Comparison of ENCODE assay signal across 12 cellular contexts in genomic region chr4:183821090-183821853, GRCh38.
"Had no signal": no experiment of that assay in that cellular context is flagged by ENCODE, and none has a peak within 500 bp of the region (broad histone marks: within the 10 kb centered on the region; RNA-seq: fewer than 3 reads in every experiment).

No MANE protein-coding gene starts in this region.

- H3K27ac Mint-ChIP-seq: activated CD8-positive, alpha-beta T cell treated with anti-CD3 and anti-CD28 coated beads, Interleukin-2, amount 10 ng/mL, durations not matched to agents 7 days and 5 days; activated naive CD8-positive, alpha-beta T cell treated with anti-CD3 and anti-CD28 coated beads, Interleukin-2, amount 50 U/mL, for 24 hours; T-cell had no signal

- H3K36me3 Mint-ChIP-seq: T-cell had no signal

- H3K4me3 Mint-ChIP-seq: activated CD8-positive, alpha-beta T cell treated with anti-CD3 and anti-CD28 coated beads, Interleukin-2, amount 10 ng/mL, durations not matched to agents 7 days and 5 days; activated naive CD8-positive, alpha-beta T cell treated with anti-CD3 and anti-CD28 coated beads, Interleukin-2, amount 50 U/mL, for 24 hours; T-cell had no signal

- H3K4me1 ChIP-seq: gastrocnemius medialis had no signal

- H3K9me3 Mint-ChIP-seq: activated naive CD8-positive, alpha-beta T cell treated with anti-CD3 and anti-CD28 coated beads, Interleukin-2, amount 50 U/mL, for 24 hours had no signal

- H3K27ac ChIP-seq: gastrocnemius medialis, thyroid gland, WERI-Rb-1 had no signal

- H3K9me3 ChIP-seq: gastrocnemius medialis, thyroid gland had no signal

- H3K27me3 ChIP-seq: gastrocnemius medialis, thyroid gland had no signal

- H3K4me3 ChIP-seq: gastrocnemius medialis, thyroid gland had no signal

- ATAC-seq: activated CD8-positive, alpha-beta T cell treated with anti-CD3 and anti-CD28 coated beads, Interleukin-2, amount 10 ng/mL, durations not matched to agents 7 days and 5 days; activated naive CD8-positive, alpha-beta T cell treated with anti-CD3 and anti-CD28 coated beads, Interleukin-2, amount 50 U/mL, for 24 hours; gastrocnemius medialis; T-cell had no signal

- DNase-seq: activated CD4-positive, alpha-beta T cell treated with anti-CD3 and anti-CD28 coated beads for 4 hours; activated CD8-positive, alpha-beta memory T cell treated with anti-CD3 and anti-CD28 coated beads, Interleukin-2, amount 50 U/mL, for 48 hours; activated CD8-positive, alpha-beta T cell treated with anti-CD3 and anti-CD28 coated beads, Interleukin-2, amount 10 ng/mL, durations not matched to agents 7 days and 5 days; activated naive CD4-positive, alpha-beta T cell; activated naive CD8-positive, alpha-beta T cell treated with anti-CD3 and anti-CD28 coated beads, Interleukin-2, amount 50 U/mL, for 24 hours; gastrocnemius medialis; mesendoderm; stimulated activated CD4-positive, alpha-beta T cell treated with anti-CD3 and anti-CD28 coated beads, Interleukin-15, amount 100 ng/mL, for 24 hours; stimulated activated CD4-positive, alpha-beta T cell treated with anti-CD3 and anti-CD28 coated beads, Interleukin-4, amount 100 ng/mL, for 24 hours; T-cell; thyroid gland; WERI-Rb-1 had no signal

- H3K36me3 ChIP-seq: gastrocnemius medialis, thyroid gland, WERI-Rb-1 had no signal

- H3K4me1 Mint-ChIP-seq: activated naive CD8-positive, alpha-beta T cell treated with anti-CD3 and anti-CD28 coated beads, Interleukin-2, amount 50 U/mL, for 24 hours; T-cell had no signal
